ENCODE assay signal across 1 cellular context in the genomic region with DNA sequence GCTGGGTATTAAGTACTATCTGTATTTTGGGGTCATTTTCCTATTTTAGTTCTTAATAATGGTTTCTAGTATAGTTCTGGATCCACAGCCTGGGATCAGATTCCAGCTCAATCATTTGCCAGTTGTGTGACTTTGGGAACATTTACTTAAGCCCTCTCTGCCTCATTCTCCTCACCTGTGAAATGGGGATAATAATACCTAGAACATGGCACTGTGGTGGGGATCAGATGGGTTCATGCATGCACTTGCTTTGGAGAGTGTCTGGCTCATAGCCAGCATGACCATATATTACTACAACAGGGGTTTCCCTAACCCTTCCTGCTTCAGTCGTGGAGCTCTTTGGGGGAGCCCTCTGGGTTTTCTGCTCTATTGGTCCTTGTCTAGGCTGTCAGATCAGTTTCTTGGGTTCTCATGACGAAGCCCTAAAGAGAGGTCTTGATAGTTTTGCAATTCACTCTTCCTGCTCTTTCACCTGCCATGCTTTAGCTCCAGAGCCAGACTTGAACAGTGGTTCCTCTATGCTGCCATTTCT.
TF ChIP-seq lines count a peak whose summit lies in the region.

No MANE protein-coding gene starts in this region.

TF ChIP-seq in HepG2, 621 proteins besides CTCF, POLR2A, EP300 and RAD21:
- TF ChIP-seq ZNF768 (CRISPR knock-in tag; IDR thresholded peaks at IDR 0.05) = no peak
- TF ChIP-seq ZNF720 (CRISPR knock-in tag; IDR thresholded peaks at IDR 0.05) = no peak
- TF ChIP-seq YY1 (IDR thresholded peaks at IDR 0.05; ENCODE audit: insufficient read depth, insufficient replicate concordance, low read depth, low read length) = no peak
- no peak for TF ChIP-seq ARHGAP35 (CRISPR knock-in tag; IDR thresholded peaks at IDR 0.05; ENCODE audit: borderline replicate concordance)
- TF ChIP-seq, protein P1, sequence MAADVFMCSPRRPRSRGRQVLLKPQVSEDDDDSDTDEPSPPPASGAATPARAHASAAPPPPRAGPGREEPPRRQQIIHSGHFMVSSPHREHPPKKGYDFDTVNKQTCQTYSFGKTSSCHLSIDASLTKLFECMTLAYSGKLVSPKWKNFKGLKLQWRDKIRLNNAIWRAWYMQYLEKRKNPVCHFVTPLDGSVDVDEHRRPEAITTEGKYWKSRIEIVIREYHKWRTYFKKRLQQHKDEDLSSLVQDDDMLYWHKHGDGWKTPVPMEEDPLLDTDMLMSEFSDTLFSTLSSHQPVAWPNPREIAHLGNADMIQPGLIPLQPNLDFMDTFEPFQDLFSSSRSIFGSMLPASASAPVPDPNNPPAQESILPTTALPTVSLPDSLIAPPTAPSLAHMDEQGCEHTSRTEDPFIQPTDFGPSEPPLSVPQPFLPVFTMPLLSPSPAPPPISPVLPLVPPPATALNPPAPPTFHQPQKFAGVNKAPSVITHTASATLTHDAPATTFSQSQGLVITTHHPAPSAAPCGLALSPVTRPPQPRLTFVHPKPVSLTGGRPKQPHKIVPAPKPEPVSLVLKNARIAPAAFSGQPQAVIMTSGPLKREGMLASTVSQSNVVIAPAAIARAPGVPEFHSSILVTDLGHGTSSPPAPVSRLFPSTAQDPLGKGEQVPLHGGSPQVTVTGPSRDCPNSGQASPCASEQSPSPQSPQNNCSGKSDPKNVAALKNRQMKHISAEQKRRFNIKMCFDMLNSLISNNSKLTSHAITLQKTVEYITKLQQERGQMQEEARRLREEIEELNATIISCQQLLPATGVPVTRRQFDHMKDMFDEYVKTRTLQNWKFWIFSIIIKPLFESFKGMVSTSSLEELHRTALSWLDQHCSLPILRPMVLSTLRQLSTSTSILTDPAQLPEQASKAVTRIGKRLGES (CRISPR knock-in tag; IDR thresholded peaks at IDR 0.05; ENCODE audit: borderline replicate concordance) = no peak
- no peak for TF ChIP-seq ZNF775 (CRISPR knock-in tag; IDR thresholded peaks at IDR 0.05; ENCODE audit: borderline replicate concordance)
- TF ChIP-seq ZNF629 (CRISPR knock-in tag; conservative IDR thresholded peaks at IDR 0.05) = peak; percentile 90
- no peak for TF ChIP-seq ZSCAN22 (CRISPR knock-in tag; IDR thresholded peaks at IDR 0.05)
- TF ChIP-seq POLR2AphosphoS5 (IDR thresholded peaks at IDR 0.05; ENCODE audit: low read depth, low read length) = no peak
- TF ChIP-seq ZNF547 (CRISPR knock-in tag; IDR thresholded peaks at IDR 0.05) = no peak
- no peak for TF ChIP-seq ZNF841 (CRISPR knock-in tag; IDR thresholded peaks at IDR 0.05; ENCODE audit: borderline replicate concordance)
- TF ChIP-seq, protein P2, sequence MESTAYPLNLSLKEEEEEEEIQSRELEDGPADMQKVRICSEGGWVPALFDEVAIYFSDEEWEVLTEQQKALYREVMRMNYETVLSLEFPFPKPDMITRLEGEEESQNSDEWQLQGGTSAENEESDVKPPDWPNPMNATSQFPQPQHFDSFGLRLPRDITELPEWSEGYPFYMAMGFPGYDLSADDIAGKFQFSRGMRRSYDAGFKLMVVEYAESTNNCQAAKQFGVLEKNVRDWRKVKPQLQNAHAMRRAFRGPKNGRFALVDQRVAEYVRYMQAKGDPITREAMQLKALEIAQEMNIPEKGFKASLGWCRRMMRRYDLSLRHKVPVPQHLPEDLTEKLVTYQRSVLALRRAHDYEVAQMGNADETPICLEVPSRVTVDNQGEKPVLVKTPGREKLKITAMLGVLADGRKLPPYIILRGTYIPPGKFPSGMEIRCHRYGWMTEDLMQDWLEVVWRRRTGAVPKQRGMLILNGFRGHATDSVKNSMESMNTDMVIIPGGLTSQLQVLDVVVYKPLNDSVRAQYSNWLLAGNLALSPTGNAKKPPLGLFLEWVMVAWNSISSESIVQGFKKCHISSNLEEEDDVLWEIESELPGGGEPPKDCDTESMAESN (CRISPR knock-in tag; conservative IDR thresholded peaks at IDR 0.05) = no peak
- TF ChIP-seq, protein P3, sequence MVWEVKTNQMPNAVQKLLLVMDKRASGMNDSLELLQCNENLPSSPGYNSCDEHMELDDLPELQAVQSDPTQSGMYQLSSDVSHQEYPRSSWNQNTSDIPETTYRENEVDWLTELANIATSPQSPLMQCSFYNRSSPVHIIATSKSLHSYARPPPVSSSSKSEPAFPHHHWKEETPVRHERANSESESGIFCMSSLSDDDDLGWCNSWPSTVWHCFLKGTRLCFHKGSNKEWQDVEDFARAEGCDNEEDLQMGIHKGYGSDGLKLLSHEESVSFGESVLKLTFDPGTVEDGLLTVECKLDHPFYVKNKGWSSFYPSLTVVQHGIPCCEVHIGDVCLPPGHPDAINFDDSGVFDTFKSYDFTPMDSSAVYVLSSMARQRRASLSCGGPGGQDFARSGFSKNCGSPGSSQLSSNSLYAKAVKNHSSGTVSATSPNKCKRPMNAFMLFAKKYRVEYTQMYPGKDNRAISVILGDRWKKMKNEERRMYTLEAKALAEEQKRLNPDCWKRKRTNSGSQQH (CRISPR knock-in tag; IDR thresholded peaks at IDR 0.05; ENCODE audit: low read depth) = no peak
- TF ChIP-seq ZKSCAN5 (CRISPR knock-in tag; IDR thresholded peaks at IDR 0.05) = no peak
- no peak for TF ChIP-seq PCBP1 (IDR thresholded peaks at IDR 0.05; ENCODE audit: borderline replicate concordance, low read depth, low read length)
- peak; percentile 79; the same call in 1 of the 2 replicates for TF ChIP-seq ZMYM3 (CRISPR knock-in tag; IDR thresholded peaks at IDR 0.05)
- TF ChIP-seq MIXL1 (CRISPR knock-in tag; IDR thresholded peaks at IDR 0.05) = no peak
- no peak for TF ChIP-seq ZNF749 (CRISPR knock-in tag; IDR thresholded peaks at IDR 0.05; ENCODE audit: borderline replicate concordance)
- TF ChIP-seq CHD4 (IDR thresholded peaks at IDR 0.05; ENCODE audit: borderline replicate concordance, low read length) = 0 out of 2 replicates have a peak, but pooled peaks have one; percentile 51
- TF ChIP-seq HMG20B (CRISPR knock-in tag; conservative IDR thresholded peaks at IDR 0.05) = no peak
- no peak for TF ChIP-seq FOXJ3 (CRISPR knock-in tag; IDR thresholded peaks at IDR 0.05; ENCODE audit: borderline replicate concordance)
- TF ChIP-seq DMAP1 (CRISPR knock-in tag; IDR thresholded peaks at IDR 0.05) = no peak
- TF ChIP-seq, protein P4, sequence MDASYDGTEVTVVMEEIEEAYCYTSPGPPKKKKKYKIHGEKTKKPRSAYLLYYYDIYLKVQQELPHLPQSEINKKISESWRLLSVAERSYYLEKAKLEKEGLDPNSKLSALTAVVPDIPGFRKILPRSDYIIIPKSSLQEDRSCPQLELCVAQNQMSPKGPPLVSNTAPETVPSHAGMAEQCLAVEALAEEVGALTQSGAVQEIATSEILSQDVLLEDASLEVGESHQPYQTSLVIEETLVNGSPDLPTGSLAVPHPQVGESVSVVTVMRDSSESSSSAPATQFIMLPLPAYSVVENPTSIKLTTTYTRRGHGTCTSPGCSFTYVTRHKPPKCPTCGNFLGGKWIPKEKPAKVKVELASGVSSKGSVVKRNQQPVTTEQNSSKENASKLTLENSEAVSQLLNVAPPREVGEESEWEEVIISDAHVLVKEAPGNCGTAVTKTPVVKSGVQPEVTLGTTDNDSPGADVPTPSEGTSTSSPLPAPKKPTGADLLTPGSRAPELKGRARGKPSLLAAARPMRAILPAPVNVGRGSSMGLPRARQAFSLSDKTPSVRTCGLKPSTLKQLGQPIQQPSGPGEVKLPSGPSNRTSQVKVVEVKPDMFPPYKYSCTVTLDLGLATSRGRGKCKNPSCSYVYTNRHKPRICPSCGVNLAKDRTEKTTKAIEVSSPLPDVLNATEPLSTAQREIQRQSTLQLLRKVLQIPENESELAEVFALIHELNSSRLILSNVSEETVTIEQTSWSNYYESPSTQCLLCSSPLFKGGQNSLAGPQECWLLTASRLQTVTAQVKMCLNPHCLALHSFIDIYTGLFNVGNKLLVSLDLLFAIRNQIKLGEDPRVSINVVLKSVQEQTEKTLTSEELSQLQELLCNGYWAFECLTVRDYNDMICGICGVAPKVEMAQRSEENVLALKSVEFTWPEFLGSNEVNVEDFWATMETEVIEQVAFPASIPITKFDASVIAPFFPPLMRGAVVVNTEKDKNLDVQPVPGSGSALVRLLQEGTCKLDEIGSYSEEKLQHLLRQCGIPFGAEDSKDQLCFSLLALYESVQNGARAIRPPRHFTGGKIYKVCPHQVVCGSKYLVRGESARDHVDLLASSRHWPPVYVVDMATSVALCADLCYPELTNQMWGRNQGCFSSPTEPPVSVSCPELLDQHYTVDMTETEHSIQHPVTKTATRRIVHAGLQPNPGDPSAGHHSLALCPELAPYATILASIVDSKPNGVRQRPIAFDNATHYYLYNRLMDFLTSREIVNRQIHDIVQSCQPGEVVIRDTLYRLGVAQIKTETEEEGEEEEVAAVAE (CRISPR knock-in tag; IDR thresholded peaks at IDR 0.05; ENCODE audit: borderline replicate concordance) = no peak
